30 cellular contexts compared by ENCODE assay signal in the genomic region with DNA sequence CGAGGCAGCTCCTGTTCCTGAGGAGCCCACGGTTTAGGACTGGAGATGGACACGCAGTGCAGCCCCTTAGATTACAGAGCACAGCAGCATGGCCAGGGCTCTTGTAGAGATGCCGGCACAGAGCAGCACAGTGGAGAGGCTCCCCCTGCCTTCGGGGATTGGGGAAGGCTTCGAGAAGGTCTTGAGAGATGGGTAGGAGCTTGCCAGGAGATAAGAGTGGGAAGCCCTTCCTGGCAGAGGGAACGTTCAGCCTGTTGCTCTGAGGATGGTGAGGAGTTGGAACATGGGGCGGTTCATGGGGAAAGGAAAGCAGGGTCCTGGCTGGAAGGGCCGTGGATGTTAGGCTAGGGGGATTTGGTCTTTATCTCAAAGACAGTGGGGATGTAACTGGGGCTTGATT. TPM values are rescaled to one million over a fixed set of nuclear protein-coding genes. Genes with fewer than 3 reads are reported as not detected.
"Had no signal": no experiment of that assay in that cellular context is flagged by ENCODE, and none has a peak within 500 bp of the region (broad histone marks: within the 10 kb centered on the region; RNA-seq: fewer than 3 reads in every experiment).

No MANE protein-coding gene starts in this region.

- H3K4me1 Mint-ChIP-seq: memory B cell, natural killer cell had no signal

- H3K9me3 Mint-ChIP-seq: effector memory CD8-positive, alpha-beta T cell; memory B cell; natural killer cell; type B pancreatic cell had no signal

- H3K4me3 Mint-ChIP-seq: effector memory CD8-positive, alpha-beta T cell; memory B cell; natural killer cell; type B pancreatic cell had no signal

- H3K27ac Mint-ChIP-seq: effector memory CD8-positive, alpha-beta T cell; memory B cell; natural killer cell; progenitor cell of endocrine pancreas; type B pancreatic cell had no signal

- H3K4me1 ChIP-seq: gastrocnemius medialis, parathyroid adenoma, stomach, tibial artery had no signal

- ATAC-seq: effector memory CD8-positive, alpha-beta T cell; gastrocnemius medialis; natural killer cell; sciatic nerve had no signal

- DNase-seq: cortex of kidney; effector memory CD8-positive, alpha-beta T cell; foreskin fibroblast; gastrocnemius medialis; head of caudate nucleus; natural killer cell; stimulated activated CD4-positive, alpha-beta T cell treated with anti-CD3 and anti-CD28 coated beads, Interleukin-12 subunit alpha, Interleukin-12 subunit beta, amount 100 ng/mL, for 4 hours; stimulated activated CD4-positive, alpha-beta T cell treated with anti-CD3 and anti-CD28 coated beads, Interleukin-1b, Interleukin-23, amount 100 ng/mL, for 48 hours; stimulated activated CD4-positive, alpha-beta T cell treated with anti-CD3 and anti-CD28 coated beads, Interleukin-4, amount 100 ng/mL, for 1 hour; stimulated activated CD8-positive, alpha-beta memory T cell treated with anti-CD3 and anti-CD28 coated beads, Interleukin-4, amount 100 ng/mL, for 48 hours; stimulated activated naive CD4-positive, alpha-beta T cell treated with Interleukin-2 at 50 U/mL for 16 hours; stomach; tibial artery had no signal

- H3K36me3 ChIP-seq: gastrocnemius medialis, stomach, tibial artery had no signal

- H3K4me2 ChIP-seq: smooth muscle cell had no signal

- H3K9me3 ChIP-seq: gastrocnemius medialis, stomach, tibial artery had no signal

- H3K27me3 ChIP-seq: gastrocnemius medialis had no signal

- H3K9ac ChIP-seq: parathyroid adenoma had no signal

- H3K79me2 ChIP-seq: parathyroid adenoma had no signal

- FAIRE-seq: keratinocyte had no signal

- H3K36me3 Mint-ChIP-seq: memory B cell, natural killer cell, type B pancreatic cell had no signal

- H3K4me3 ChIP-seq: gastrocnemius medialis, lung, smooth muscle cell, stomach, tibial artery had no signal

- H3K27ac ChIP-seq: gastrocnemius medialis, parathyroid adenoma, stomach, tibial artery had no signal

- H2AFZ ChIP-seq: parathyroid adenoma had no signal

RNA-seq across cellular contexts. Expression of gene EPB42, which starts 10.0 kb away (rescaled TPM):
- total RNA-seq: dermis microvascular lymphatic vessel endothelial cell, gastrocnemius medialis, glomerular endothelial cell, natural killer cell, osteoblast, progenitor cell of endocrine pancreas, smooth muscle cell had no signal
- polyA plus RNA-seq: esophagus, keratinocyte, neural cell, smooth muscle cell, stomach, urinary bladder had no signal

RNA-seq across cellular contexts. Expression of gene TGM5, which starts 55.9 kb away (rescaled TPM):
- total RNA-seq: dermis microvascular lymphatic vessel endothelial cell, glomerular endothelial cell, liver, mononuclear cell, natural killer cell, osteoblast, progenitor cell of endocrine pancreas, sciatic nerve, stomach, temporal lobe had no signal
- polyA plus RNA-seq: keratinocyte, liver, lung, neural cell had no signal
